Comparison of ENCODE assay signal across 17 cellular contexts in the genomic region with DNA sequence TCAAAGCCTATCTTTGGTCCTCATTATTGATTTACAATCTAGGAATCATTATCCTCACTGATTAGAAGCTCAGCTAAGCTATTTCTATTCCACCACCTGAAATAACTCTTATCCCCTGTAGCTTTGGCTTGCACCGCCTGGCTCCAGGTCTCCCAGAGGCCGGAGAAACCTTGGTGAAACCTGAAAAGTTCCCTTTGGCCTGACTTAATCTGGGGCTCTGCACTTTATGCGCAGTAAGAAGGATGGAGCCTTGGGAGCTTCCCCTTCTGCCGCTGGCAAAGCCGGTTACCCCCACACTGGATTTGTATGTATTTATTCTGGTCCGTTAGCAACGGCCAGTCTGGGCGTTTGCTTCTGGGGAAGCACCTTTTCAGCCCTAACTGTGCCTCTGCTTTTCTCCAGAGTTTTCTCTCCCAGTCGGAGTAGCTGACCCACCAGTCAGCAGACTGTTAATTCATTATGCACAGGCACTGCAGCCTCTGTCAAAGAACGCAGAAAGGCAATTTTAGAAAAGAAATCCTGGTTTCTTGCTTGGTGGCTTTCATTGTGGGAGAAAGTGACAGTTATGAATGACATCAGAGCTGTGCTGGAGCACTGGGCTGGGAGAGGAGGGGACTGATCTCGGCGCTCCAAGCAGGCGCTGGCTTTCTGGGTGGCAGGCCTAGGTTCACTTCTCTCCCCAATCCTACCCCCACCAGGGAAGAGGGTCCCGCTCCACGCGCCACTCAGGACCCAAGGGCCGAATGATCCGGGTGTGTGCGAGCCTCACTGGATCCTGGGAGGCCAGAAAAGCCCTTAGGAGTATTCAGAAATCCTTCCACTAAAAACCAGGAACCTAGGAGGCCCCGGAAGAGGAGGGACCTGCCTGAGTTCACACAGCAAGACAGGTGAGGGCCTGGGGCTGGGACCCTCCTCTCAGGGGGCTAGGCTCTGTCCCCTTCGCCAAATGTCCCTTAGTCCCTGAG.
"Had no signal": no experiment of that assay in that cellular context is flagged by ENCODE, and none has a peak within 500 bp of the region (broad histone marks: within the 10 kb centered on the region; RNA-seq: fewer than 3 reads in every experiment).

No MANE protein-coding gene starts in this region.

- H3K36me3 ChIP-seq: esophagus squamous epithelium, thyroid gland had no signal

- H3K4me1 ChIP-seq: esophagus squamous epithelium, thyroid gland had no signal

- H3K27ac Mint-ChIP-seq: activated naive CD8-positive, alpha-beta T cell treated with anti-CD3 and anti-CD28 coated beads for 36 hours; activated T-helper 1 cell treated with anti-CD3 and anti-CD28 coated beads, Interleukin-12 subunit alpha, Interleukin-12 subunit beta, Interleukin-2, Interleukin-4 antibody, amounts not matched to agents 30 ng/mL and 10 ng/mL and 1 ng/mL, durations not matched to agents 14 hours and 24 hours and 36 hours; dendritic cell treated with granulocyte-macrophage colony-stimulating factor and Interleukin-4, amounts not matched to agents 40 ng/mL and 50 ng/mL, for 4 days; immature natural killer cell; naive thymus-derived CD4-positive, alpha-beta T cell; stimulated activated naive B cell treated with anti-CD40 and anti-IgM and Interleukin-4, amounts not matched to agents 10 μg/mL and 1 μg/mL and 100 μg/mL, for 72 hours had no signal

- ATAC-seq: left ventricle myocardium superior; naive thymus-derived CD4-positive, alpha-beta T cell; stimulated activated naive B cell treated with anti-CD40 and anti-IgM and Interleukin-4, amounts not matched to agents 10 μg/mL and 1 μg/mL and 100 μg/mL, for 72 hours had no signal

- H3K27ac ChIP-seq: esophagus squamous epithelium, thyroid gland had no signal

- H3K4me1 Mint-ChIP-seq: activated naive CD8-positive, alpha-beta T cell treated with anti-CD3 and anti-CD28 coated beads for 36 hours; immature natural killer cell; naive thymus-derived CD4-positive, alpha-beta T cell; stimulated activated naive B cell treated with anti-CD40 and anti-IgM and Interleukin-4, amounts not matched to agents 10 μg/mL and 1 μg/mL and 100 μg/mL, for 72 hours had no signal

- H3K27me3 ChIP-seq: thyroid gland had no signal

- H3K4me3 ChIP-seq: esophagus squamous epithelium, thyroid gland had no signal

- H3K4me3 Mint-ChIP-seq: activated naive CD8-positive, alpha-beta T cell treated with anti-CD3 and anti-CD28 coated beads for 36 hours; activated T-helper 1 cell treated with anti-CD3 and anti-CD28 coated beads, Interleukin-12 subunit alpha, Interleukin-12 subunit beta, Interleukin-2, Interleukin-4 antibody, amounts not matched to agents 30 ng/mL and 10 ng/mL and 1 ng/mL, durations not matched to agents 14 hours and 24 hours and 36 hours; dendritic cell treated with granulocyte-macrophage colony-stimulating factor and Interleukin-4, amounts not matched to agents 40 ng/mL and 50 ng/mL, for 4 days; immature natural killer cell; naive thymus-derived CD4-positive, alpha-beta T cell; stimulated activated naive B cell treated with anti-CD40 and anti-IgM and Interleukin-4, amounts not matched to agents 10 μg/mL and 1 μg/mL and 100 μg/mL, for 72 hours had no signal

- DNase-seq: activated CD4-positive, alpha-beta T cell treated with anti-CD3 and anti-CD28 coated beads, Interleukin-2, amount 50 U/mL, for 1 hour; activated CD4-positive, CD25-positive, alpha-beta regulatory T cell treated with anti-CD3 and anti-CD28 coated beads, Interleukin-2, amount 50 U/mL, for 72 hours; activated CD8-positive, alpha-beta memory T cell treated with anti-CD3 and anti-CD28 coated beads for 24 hours; activated naive CD4-positive, alpha-beta T cell; activated naive CD8-positive, alpha-beta T cell treated with anti-CD3 and anti-CD28 coated beads for 36 hours; amniotic stem cell; effector memory CD4-positive, alpha-beta T cell; esophagus squamous epithelium; immature natural killer cell; left ventricle myocardium superior; mesenchymal stem cell; naive thymus-derived CD4-positive, alpha-beta T cell; stimulated activated naive B cell treated with anti-CD40 and anti-IgM and Interleukin-4, amounts not matched to agents 10 μg/mL and 1 μg/mL and 100 μg/mL, for 72 hours; T1000; thyroid gland had no signal

- H3K36me3 Mint-ChIP-seq: activated naive CD8-positive, alpha-beta T cell treated with anti-CD3 and anti-CD28 coated beads for 36 hours; immature natural killer cell; naive thymus-derived CD4-positive, alpha-beta T cell; stimulated activated naive B cell treated with anti-CD40 and anti-IgM and Interleukin-4, amounts not matched to agents 10 μg/mL and 1 μg/mL and 100 μg/mL, for 72 hours had no signal

- H3K9me3 ChIP-seq: esophagus squamous epithelium, thyroid gland had no signal

- H3K9me3 Mint-ChIP-seq: activated naive CD8-positive, alpha-beta T cell treated with anti-CD3 and anti-CD28 coated beads for 36 hours; activated T-helper 1 cell treated with anti-CD3 and anti-CD28 coated beads, Interleukin-12 subunit alpha, Interleukin-12 subunit beta, Interleukin-2, Interleukin-4 antibody, amounts not matched to agents 30 ng/mL and 10 ng/mL and 1 ng/mL, durations not matched to agents 14 hours and 24 hours and 36 hours; dendritic cell treated with granulocyte-macrophage colony-stimulating factor and Interleukin-4, amounts not matched to agents 40 ng/mL and 50 ng/mL, for 4 days; stimulated activated naive B cell treated with anti-CD40 and anti-IgM and Interleukin-4, amounts not matched to agents 10 μg/mL and 1 μg/mL and 100 μg/mL, for 72 hours had no signal
